ENCODE assay signal across 20 cellular contexts in genomic region chr1:113675299-113675698, GRCh38.
DNase-seq lines count a peak whose midpoint lies in the region; ATAC-seq, FAIRE-seq and TF ChIP-seq lines count a peak whose summit lies in the region.
"Had no signal": no experiment of that assay in that cellular context is flagged by ENCODE, and none has a peak within 500 bp of the region (broad histone marks: within the 10 kb centered on the region; RNA-seq: fewer than 3 reads in every experiment).

No MANE protein-coding gene starts in this region.

- no peak for TF ChIP-seq RAD21 in A549 (conservative IDR thresholded peaks at IDR 0.05 in 1 of 2, IDR thresholded peaks at IDR 0.05 in 1 of 2)

- H3K27ac ChIP-seq in A549, result peak overlapping the region in 1 of 2 experiments; percentile 62; a peak in 3 of 6 replicates
- H3K27ac ChIP-seq in HEK293 (ENCODE audit: extremely low read depth, low read depth, low read length), result no peak overlapping the region
- H3K27ac ChIP-seq in PC-3 (ENCODE audit: low read length), result peak overlapping the region; percentile 50
- H3K27ac ChIP-seq: ascending aorta, coronary artery, pancreas, skin epidermis had no signal

- no peak overlapping the region for H3K9ac ChIP-seq in PC-3 (ENCODE audit: low read length)

- CTCF ChIA-PET in A549 (lab: Yijun Ruan, JAX), result interaction anchor here (1.0 to 2.4 kb wide), 4 partner anchors 13 to 534 kb away, joined by 3 to 17 read pairs (median 4); no protein-coding TSS in a partner anchor
- CTCF ChIA-PET in HEK293 (lab: Yijun Ruan, JAX), result no interaction called here
- CTCF ChIA-PET in PC-3 (lab: Charles Lee), result no interaction called here

- no peaks in the 10 kb centered on the region for H3K4me1 Mint-ChIP-seq in stimulated activated naive CD8-positive, alpha-beta T cell treated with anti-CD3 and anti-CD28 coated beads, Interleukin-15, amount 100 ng/mL, for 72 hours
- H3K4me1 Mint-ChIP-seq: CD8-positive, alpha-beta memory T cell had no signal

- peaks cover 38% of the 10 kb centered on the region for H3K4me1 ChIP-seq in A549
- peaks cover 2% of the 10 kb centered on the region; the same call in 1 of the 2 replicates for H3K4me1 ChIP-seq in HEK293 (ENCODE audit: control insufficient read depth, insufficient read depth, low read length)
- peaks cover 38% of the 10 kb centered on the region for H3K4me1 ChIP-seq in PC-3 (ENCODE audit: insufficient read depth, low read length)
- H3K4me1 ChIP-seq: ascending aorta had no signal

- H3K4me3 ChIP-seq in A549 (no peak overlapping the region), HEK293 (ENCODE audit: low read depth, low read length) (no peak overlapping the region), PC-3 (ENCODE audit: low read length) (no peak overlapping the region), epithelial cell of esophagus (ENCODE audit: low read length) (no peak overlapping the region)
- H3K4me3 ChIP-seq: ascending aorta, coronary artery, lung, pancreas, skin epidermis had no signal

- TF ChIP-seq CTCF in A549 (IDR thresholded peaks at IDR 0.05), result no peak
- no peak for TF ChIP-seq CTCF in HEK293 (tag by site-specific recombination; IDR thresholded peaks at IDR 0.05)
- TF ChIP-seq CTCF in PC-3 (conservative IDR thresholded peaks at IDR 0.05; ENCODE audit: low read depth, low read length), result no peak
- no peak for TF ChIP-seq CTCF in epithelial cell of esophagus (IDR thresholded peaks at IDR 0.05; ENCODE audit: insufficient read depth, low read depth, low read length, missing control alignments)

- POLR2A ChIA-PET in A549 (lab: Yijun Ruan, JAX), result no interaction called here
- POLR2A ChIA-PET in HEK293 (lab: Yijun Ruan, JAX), result no interaction called here
- POLR2A ChIA-PET in PC-3 (lab: Charles Lee; ENCODE audit: unreplicated experiment), result no interaction called here

- no peak for TF ChIP-seq POLR2A in A549 (IDR thresholded peaks at IDR 0.05; ENCODE audit: low read length)

- H3F3A ChIP-seq in PC-3 (ENCODE audit: low read length, unreplicated experiment), result peaks cover 6% of the 10 kb centered on the region

- no peak for TF ChIP-seq EP300 in A549 (IDR thresholded peaks at IDR 0.05)

- H3K79me2 ChIP-seq in PC-3 (ENCODE audit: low read length), result no peaks in the 10 kb centered on the region

- H3K4me2 ChIP-seq in A549, result peak overlapping the region; percentile 61
- peak overlapping the region; percentile 38 for H3K4me2 ChIP-seq in PC-3 (ENCODE audit: low read length)

- peaks cover 0 to 20% of the 10 kb centered on the region in 2 experiments; a peak in 2 of 3 replicates for H3K36me3 ChIP-seq in HEK293 (ENCODE audit: control insufficient read depth in 2 of 2, insufficient read depth in 1 of 2, low read length in 2 of 2)
- H3K36me3 ChIP-seq in PC-3 (ENCODE audit: low read depth, low read length), result no peaks in the 10 kb centered on the region

- FAIRE-seq in A549 (lab: Jason Lieb, UNC), result no peak
- FAIRE-seq: pancreas had no signal

- H4K20me1 ChIP-seq in PC-3 (ENCODE audit: low read length), result no peaks in the 10 kb centered on the region

- intact Hi-C loops in PC-3 (cut with micrococcal nuclease), result loop anchor here (5.0 to 10.0 kb wide), 2 partner anchors 350 to 958 kb away; partner anchors contain the start of gene PPM1J

- no peak overlapping the region for H2AFZ ChIP-seq in PC-3 (ENCODE audit: low read length)

- no peaks in the 10 kb centered on the region for H3K27me3 Mint-ChIP-seq in stimulated activated naive CD8-positive, alpha-beta T cell treated with anti-CD3 and anti-CD28 coated beads, Interleukin-15, amount 100 ng/mL, for 72 hours

- no peak overlapping the region for H3K27ac Mint-ChIP-seq in stimulated activated naive CD8-positive, alpha-beta T cell treated with anti-CD3 and anti-CD28 coated beads, Interleukin-15, amount 100 ng/mL, for 72 hours

- peak; percentile 42 to 64; a peak in 4 of 6 replicates for ATAC-seq in A549
- peak; percentile 64 for ATAC-seq in PC-3
- no peak for ATAC-seq in stimulated activated naive CD8-positive, alpha-beta T cell treated with anti-CD3 and anti-CD28 coated beads, Interleukin-15, amount 100 ng/mL, for 72 hours
- no peak for ATAC-seq in HG03175 (IDR thresholded peaks at IDR 0.05; ENCODE audit: unreplicated experiment)
- ATAC-seq: pancreas had no signal

- H3K9me3 Mint-ChIP-seq in stimulated activated naive CD8-positive, alpha-beta T cell treated with anti-CD3 and anti-CD28 coated beads, Interleukin-15, amount 100 ng/mL, for 72 hours, result no peaks in the 10 kb centered on the region
- H3K9me3 Mint-ChIP-seq: CD8-positive, alpha-beta memory T cell had no signal

- 27% methylated on average over 2 of the region's 2 CpGs for WGBS in A549 (ENCODE audit: missing lambda C conversion rate)

- H3K9me3 ChIP-seq in A549, result no peaks in the 10 kb centered on the region
- H3K9me3 ChIP-seq in HEK293 (ENCODE audit: control insufficient read depth, insufficient read depth, low read depth, low read length), result no peaks in the 10 kb centered on the region
- no peaks in the 10 kb centered on the region for H3K9me3 ChIP-seq in PC-3 (ENCODE audit: low read length)
- H3K9me3 ChIP-seq: ascending aorta, pancreas had no signal

- no peak overlapping the region for H3K4me3 Mint-ChIP-seq in stimulated activated naive CD8-positive, alpha-beta T cell treated with anti-CD3 and anti-CD28 coated beads, Interleukin-15, amount 100 ng/mL, for 72 hours
- H3K4me3 Mint-ChIP-seq: CD8-positive, alpha-beta memory T cell had no signal

- no peaks in the 10 kb centered on the region for H3K9me2 ChIP-seq in PC-3 (replicated peaks; ENCODE audit: low read length)

- BruUV-seq in PC-3 (replicated peaks; lab: Mats Ljungman, UMichigan), result no TSS peak

- H3K27me3 ChIP-seq in PC-3 (ENCODE audit: low read length), result no peaks in the 10 kb centered on the region
- H3K27me3 ChIP-seq: ascending aorta, pancreas had no signal

- peak in 1 of 2 experiments; percentile 7 for DNase-seq in A549 (ENCODE audit: low read depth in 1 of 2, low spot score in 1 of 2)
- peak; percentile 66 for DNase-seq in PC-3
- peak; percentile 59 for DNase-seq in epithelial cell of esophagus (ENCODE audit: low read depth)
- DNase-seq in KG1 (lab: John Stamatoyannopoulos, UW), result no peak
- no peak for DNase-seq in stimulated activated naive CD8-positive, alpha-beta T cell treated with anti-CD3 and anti-CD28 coated beads, Interleukin-15, amount 100 ng/mL, for 72 hours
- DNase-seq in NCI-H82 (lab: John Stamatoyannopoulos, UW), result no peak
- DNase-seq: activated CD4-positive, alpha-beta T cell treated with anti-CD3 and anti-CD28 coated beads for 1 hour; activated gamma-delta T cell treated with Interleukin-2 at 50 U/mL for 16 hours; CD8-positive, alpha-beta memory T cell; NCI-H446 treated with DMSO at 0.1 percent for 48 hours; pancreas; SHP77 treated with DMSO at 0.1 percent for 48 hours; stimulated activated CD4-positive, alpha-beta T cell treated with anti-CD3 and anti-CD28 coated beads, Interleukin-4, amount 100 ng/mL, for 4 hours; stimulated activated CD8-positive, alpha-beta memory T cell treated with anti-CD3 and anti-CD28 coated beads, Interleukin-4, amount 100 ng/mL, for 48 hours had no signal

TF ChIP-seq in A549, 52 proteins besides CTCF, POLR2A, EP300 and RAD21:
- TF ChIP-seq FOSB (CRISPR knock-in tag; IDR thresholded peaks at IDR 0.05) (no peak), CEBPB (IDR thresholded peaks at IDR 0.05) (peak; percentile 39 to 74; a peak in 2 of 4 replicates), EHMT2 (IDR thresholded peaks at IDR 0.05; ENCODE audit: low read depth) (no peak), MAX (IDR thresholded peaks at IDR 0.05) (no peak), NFE2L2 (conservative IDR thresholded peaks at IDR 0.05; ENCODE audit: low read length) (no peak), HES2 (IDR thresholded peaks at IDR 0.05) (no peak)

TF ChIP-seq in HEK293, 187 proteins besides CTCF, POLR2A, EP300 and RAD21:
- TF ChIP-seq ZSCAN16 (tag by site-specific recombination; IDR thresholded peaks at IDR 0.05), result no peak
- peak; percentile 40; the same call in 1 of the 2 replicates for TF ChIP-seq ZNF366 (tag by site-specific recombination; conservative IDR thresholded peaks at IDR 0.05)
- TF ChIP-seq PRDM1 (tag by site-specific recombination; IDR thresholded peaks at IDR 0.05), result peak; percentile 20; the same call in 1 of the 2 replicates

Comparison
In these comparisons a context has a peak if more than half of its experiments do, and no peak if none do; other contexts are left out.
1. ATAC-seq: peak in A549 (2 of 2) and PC-3 (single experiment); none in stimulated activated naive CD8-positive, alpha-beta T cell treated with anti-CD3 and anti-CD28 coated beads, Interleukin-15, amount 100 ng/mL, for 72 hours (single experiment) and HG03175 (single experiment).
2. DNase-seq: peak in PC-3 (single experiment) and epithelial cell of esophagus (single experiment); none in KG1 (single experiment), stimulated activated naive CD8-positive, alpha-beta T cell treated with anti-CD3 and anti-CD28 coated beads, Interleukin-15, amount 100 ng/mL, for 72 hours (0 of 2) and NCI-H82 (single experiment).